ENCODE assay signal across 26 cellular contexts in the genomic region with DNA sequence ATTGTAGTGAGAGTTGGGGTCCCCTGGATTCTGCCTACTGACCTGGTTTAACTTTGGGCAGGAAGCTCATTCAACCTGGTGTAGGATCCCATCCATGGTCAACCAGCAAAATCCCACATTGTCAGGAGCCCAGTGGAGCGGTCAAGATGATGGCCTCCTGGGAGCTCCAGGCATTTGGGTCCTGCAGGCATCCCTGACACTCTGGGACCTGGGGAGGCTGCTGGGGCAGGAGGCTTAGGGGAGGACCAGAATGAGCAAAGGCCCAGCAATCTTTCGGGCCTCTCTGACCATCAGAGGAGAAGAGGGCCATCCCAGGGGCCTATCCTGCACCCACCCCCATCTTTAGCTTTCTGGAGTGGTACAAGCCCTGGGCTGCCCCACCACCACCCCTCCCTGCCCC.
"Had no signal": no experiment of that assay in that cellular context is flagged by ENCODE, and none has a peak within 500 bp of the region (broad histone marks: within the 10 kb centered on the region; RNA-seq: fewer than 3 reads in every experiment).

No MANE protein-coding gene starts in this region.

- H3K9ac ChIP-seq: parathyroid adenoma had no signal

- H3K4me1 ChIP-seq: lower lobe of right lung, stomach, transverse colon, upper lobe of left lung had no signal

- H3K9me3 Mint-ChIP-seq: mesothelial cell of epicardium; naive thymus-derived CD4-positive, alpha-beta T cell; nephron progenitor cell; stimulated activated memory B cell treated with anti-CD40 and anti-IgM and Interleukin-4, amounts not matched to agents 10 μg/mL and 1 μg/mL and 100 μg/mL, for 72 hours had no signal

- H3K27ac Mint-ChIP-seq: mesothelial cell of epicardium; naive thymus-derived CD4-positive, alpha-beta T cell; nephron progenitor cell; progenitor cell of endocrine pancreas; stimulated activated memory B cell treated with anti-CD40 and anti-IgM and Interleukin-4, amounts not matched to agents 10 μg/mL and 1 μg/mL and 100 μg/mL, for 72 hours had no signal

- H2AFZ ChIP-seq: parathyroid adenoma had no signal

- H3K4me1 Mint-ChIP-seq: mesothelial cell of epicardium; naive thymus-derived CD4-positive, alpha-beta T cell; stimulated activated memory B cell treated with anti-CD40 and anti-IgM and Interleukin-4, amounts not matched to agents 10 μg/mL and 1 μg/mL and 100 μg/mL, for 72 hours had no signal

- H3K27me3 ChIP-seq: testis, thyroid gland, transverse colon, upper lobe of left lung had no signal

- H3K36me3 Mint-ChIP-seq: mesothelial cell of epicardium; naive thymus-derived CD4-positive, alpha-beta T cell; stimulated activated memory B cell treated with anti-CD40 and anti-IgM and Interleukin-4, amounts not matched to agents 10 μg/mL and 1 μg/mL and 100 μg/mL, for 72 hours had no signal

- H3K36me3 ChIP-seq: lower lobe of right lung, stomach, thyroid gland, transverse colon, upper lobe of left lung had no signal

- H3K4me3 Mint-ChIP-seq: mesothelial cell of epicardium; naive thymus-derived CD4-positive, alpha-beta T cell; nephron progenitor cell; stimulated activated memory B cell treated with anti-CD40 and anti-IgM and Interleukin-4, amounts not matched to agents 10 μg/mL and 1 μg/mL and 100 μg/mL, for 72 hours had no signal

- H3K27ac ChIP-seq: lower lobe of right lung, parathyroid adenoma, stomach, testis, thyroid gland, transverse colon, upper lobe of left lung had no signal

- H3K4me3 ChIP-seq: lower lobe of right lung, stomach, testis, thyroid gland, transverse colon, upper lobe of left lung had no signal

- H3K9me3 ChIP-seq: lower lobe of right lung, stomach, testis, thyroid gland, transverse colon, upper lobe of left lung had no signal

- DNase-seq: hippocampal formation; kidney glomerular epithelial cell; left cardiac atrium; lower lobe of right lung; mammary epithelial cell; mesenchymal stem cell; naive thymus-derived CD4-positive, alpha-beta T cell; nephron progenitor cell; nucleus accumbens; retina; right cardiac atrium; small intestine; stimulated activated CD4-positive, alpha-beta T cell treated with anti-CD3 and anti-CD28 coated beads, Interleukin-1b, Interleukin-23, amount 100 ng/mL, for 48 hours; stimulated activated CD4-positive, alpha-beta T cell treated with anti-CD3 and anti-CD28 coated beads, Interleukin-2, amount 100 ng/mL, for 48 hours; stimulated activated CD4-positive, alpha-beta T cell treated with anti-CD3 and anti-CD28 coated beads, Interleukin-4, amount 100 ng/mL, for 4 hours; stimulated activated CD8-positive, alpha-beta memory T cell treated with anti-CD3 and anti-CD28 coated beads, Interleukin-4, amount 100 ng/mL, for 48 hours; stimulated activated naive CD8-positive, alpha-beta T cell treated with anti-CD3 and anti-CD28 coated beads, Interleukin-15, Interleukin-2, amounts not matched to agents 100 U/mL and 50 U/mL, for 24 hours; stomach; testis; thyroid gland; transverse colon; upper lobe of left lung had no signal
